ENCODE assay signal across 1 cellular context in the genomic region with DNA sequence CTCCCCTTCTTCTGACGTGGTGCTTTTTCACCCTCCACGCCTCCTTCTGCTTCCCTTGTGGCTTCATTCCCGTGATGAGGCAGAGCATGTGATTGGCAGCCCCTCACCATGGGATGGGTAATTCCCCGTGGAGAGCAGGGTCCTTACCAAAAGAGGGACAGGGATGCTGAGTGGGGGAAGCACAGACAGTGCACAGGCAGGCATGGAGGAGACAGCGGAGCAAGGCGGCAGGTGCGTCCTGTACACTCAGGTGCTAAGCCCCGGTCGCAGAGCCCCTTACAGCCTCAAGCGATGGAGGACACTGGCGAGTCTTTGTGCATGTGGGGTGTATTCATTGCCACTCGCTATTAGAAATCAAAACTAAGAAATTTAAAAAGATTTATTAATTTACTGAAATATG.
TF ChIP-seq lines count a peak whose summit lies in the region.

No MANE protein-coding gene starts in this region.

TF ChIP-seq in GM23338, 12 proteins besides CTCF, POLR2A, EP300 and RAD21:
- TF ChIP-seq NANOG (IDR thresholded peaks at IDR 0.05; ENCODE audit: borderline replicate concordance) (no peak), CREB1 (CRISPR knock-in tag; IDR thresholded peaks at IDR 0.05; ENCODE audit: low read depth) (no peak), POLR2AphosphoS5 (IDR thresholded peaks at IDR 0.05; ENCODE audit: low read depth) (no peak), ZNF114 (CRISPR knock-in tag; IDR thresholded peaks at IDR 0.05) (no peak), STAT1 (IDR thresholded peaks at IDR 0.05; ENCODE audit: unreplicated experiment) (no peak), EZH2 (IDR thresholded peaks at IDR 0.05; ENCODE audit: low read depth, unreplicated experiment) (no peak), JUNB (IDR thresholded peaks at IDR 0.05; ENCODE audit: unreplicated experiment) (no peak), ZNF331 (CRISPR knock-in tag; IDR thresholded peaks at IDR 0.05; ENCODE audit: low read depth) (no peak), EZH2phosphoT487 (IDR thresholded peaks at IDR 0.05; ENCODE audit: unreplicated experiment) (no peak)
- TF ChIP-seq, protein P1, sequence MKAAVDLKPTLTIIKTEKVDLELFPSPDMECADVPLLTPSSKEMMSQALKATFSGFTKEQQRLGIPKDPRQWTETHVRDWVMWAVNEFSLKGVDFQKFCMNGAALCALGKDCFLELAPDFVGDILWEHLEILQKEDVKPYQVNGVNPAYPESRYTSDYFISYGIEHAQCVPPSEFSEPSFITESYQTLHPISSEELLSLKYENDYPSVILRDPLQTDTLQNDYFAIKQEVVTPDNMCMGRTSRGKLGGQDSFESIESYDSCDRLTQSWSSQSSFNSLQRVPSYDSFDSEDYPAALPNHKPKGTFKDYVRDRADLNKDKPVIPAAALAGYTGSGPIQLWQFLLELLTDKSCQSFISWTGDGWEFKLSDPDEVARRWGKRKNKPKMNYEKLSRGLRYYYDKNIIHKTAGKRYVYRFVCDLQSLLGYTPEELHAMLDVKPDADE (IDR thresholded peaks at IDR 0.05), result no peak
- TF ChIP-seq, protein P2, sequence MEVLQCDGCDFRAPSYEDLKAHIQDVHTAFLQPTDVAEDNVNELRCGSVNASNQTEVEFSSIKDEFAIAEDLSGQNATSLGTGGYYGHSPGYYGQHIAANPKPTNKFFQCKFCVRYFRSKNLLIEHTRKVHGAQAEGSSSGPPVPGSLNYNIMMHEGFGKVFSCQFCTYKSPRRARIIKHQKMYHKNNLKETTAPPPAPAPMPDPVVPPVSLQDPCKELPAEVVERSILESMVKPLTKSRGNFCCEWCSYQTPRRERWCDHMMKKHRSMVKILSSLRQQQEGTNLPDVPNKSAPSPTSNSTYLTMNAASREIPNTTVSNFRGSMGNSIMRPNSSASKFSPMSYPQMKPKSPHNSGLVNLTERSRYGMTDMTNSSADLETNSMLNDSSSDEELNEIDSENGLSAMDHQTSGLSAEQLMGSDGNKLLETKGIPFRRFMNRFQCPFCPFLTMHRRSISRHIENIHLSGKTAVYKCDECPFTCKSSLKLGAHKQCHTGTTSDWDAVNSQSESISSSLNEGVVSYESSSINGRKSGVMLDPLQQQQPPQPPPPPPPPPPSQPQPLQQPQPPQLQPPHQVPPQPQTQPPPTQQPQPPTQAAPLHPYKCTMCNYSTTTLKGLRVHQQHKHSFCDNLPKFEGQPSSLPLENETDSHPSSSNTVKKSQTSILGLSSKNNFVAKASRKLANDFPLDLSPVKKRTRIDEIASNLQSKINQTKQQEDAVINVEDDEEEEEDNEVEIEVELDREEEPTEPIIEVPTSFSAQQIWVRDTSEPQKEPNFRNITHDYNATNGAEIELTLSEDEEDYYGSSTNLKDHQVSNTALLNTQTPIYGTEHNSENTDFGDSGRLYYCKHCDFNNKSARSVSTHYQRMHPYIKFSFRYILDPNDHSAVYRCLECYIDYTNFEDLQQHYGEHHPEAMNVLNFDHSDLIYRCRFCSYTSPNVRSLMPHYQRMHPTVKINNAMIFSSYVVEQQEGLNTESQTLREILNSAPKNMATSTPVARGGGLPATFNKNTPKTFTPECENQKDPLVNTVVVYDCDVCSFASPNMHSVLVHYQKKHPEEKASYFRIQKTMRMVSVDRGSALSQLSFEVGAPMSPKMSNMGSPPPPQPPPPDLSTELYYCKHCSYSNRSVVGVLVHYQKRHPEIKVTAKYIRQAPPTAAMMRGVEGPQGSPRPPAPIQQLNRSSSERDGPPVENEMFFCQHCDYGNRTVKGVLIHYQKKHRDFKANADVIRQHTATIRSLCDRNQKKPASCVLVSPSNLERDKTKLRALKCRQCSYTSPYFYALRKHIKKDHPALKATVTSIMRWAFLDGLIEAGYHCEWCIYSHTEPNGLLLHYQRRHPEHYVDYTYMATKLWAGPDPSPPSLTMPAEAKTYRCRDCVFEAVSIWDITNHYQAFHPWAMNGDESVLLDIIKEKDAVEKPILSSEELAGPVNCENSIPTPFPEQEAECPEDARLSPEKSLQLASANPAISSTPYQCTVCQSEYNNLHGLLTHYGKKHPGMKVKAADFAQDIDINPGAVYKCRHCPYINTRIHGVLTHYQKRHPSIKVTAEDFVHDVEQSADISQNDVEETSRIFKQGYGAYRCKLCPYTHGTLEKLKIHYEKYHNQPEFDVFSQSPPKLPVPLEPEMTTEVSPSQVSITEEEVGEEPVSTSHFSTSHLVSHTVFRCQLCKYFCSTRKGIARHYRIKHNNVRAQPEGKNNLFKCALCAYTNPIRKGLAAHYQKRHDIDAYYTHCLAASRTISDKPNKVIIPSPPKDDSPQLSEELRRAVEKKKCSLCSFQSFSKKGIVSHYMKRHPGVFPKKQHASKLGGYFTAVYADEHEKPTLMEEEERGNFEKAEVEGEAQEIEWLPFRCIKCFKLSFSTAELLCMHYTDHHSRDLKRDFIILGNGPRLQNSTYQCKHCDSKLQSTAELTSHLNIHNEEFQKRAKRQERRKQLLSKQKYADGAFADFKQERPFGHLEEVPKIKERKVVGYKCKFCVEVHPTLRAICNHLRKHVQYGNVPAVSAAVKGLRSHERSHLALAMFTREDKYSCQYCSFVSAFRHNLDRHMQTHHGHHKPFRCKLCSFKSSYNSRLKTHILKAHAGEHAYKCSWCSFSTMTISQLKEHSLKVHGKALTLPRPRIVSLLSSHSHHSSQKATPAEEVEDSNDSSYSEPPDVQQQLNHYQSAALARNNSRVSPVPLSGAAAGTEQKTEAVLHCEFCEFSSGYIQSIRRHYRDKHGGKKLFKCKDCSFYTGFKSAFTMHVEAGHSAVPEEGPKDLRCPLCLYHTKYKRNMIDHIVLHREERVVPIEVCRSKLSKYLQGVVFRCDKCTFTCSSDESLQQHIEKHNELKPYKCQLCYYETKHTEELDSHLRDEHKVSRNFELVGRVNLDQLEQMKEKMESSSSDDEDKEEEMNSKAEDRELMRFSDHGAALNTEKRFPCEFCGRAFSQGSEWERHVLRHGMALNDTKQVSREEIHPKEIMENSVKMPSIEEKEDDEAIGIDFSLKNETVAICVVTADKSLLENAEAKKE (CRISPR knock-in tag; IDR thresholded peaks at IDR 0.05), result no peak
- TF ChIP-seq, protein P3, sequence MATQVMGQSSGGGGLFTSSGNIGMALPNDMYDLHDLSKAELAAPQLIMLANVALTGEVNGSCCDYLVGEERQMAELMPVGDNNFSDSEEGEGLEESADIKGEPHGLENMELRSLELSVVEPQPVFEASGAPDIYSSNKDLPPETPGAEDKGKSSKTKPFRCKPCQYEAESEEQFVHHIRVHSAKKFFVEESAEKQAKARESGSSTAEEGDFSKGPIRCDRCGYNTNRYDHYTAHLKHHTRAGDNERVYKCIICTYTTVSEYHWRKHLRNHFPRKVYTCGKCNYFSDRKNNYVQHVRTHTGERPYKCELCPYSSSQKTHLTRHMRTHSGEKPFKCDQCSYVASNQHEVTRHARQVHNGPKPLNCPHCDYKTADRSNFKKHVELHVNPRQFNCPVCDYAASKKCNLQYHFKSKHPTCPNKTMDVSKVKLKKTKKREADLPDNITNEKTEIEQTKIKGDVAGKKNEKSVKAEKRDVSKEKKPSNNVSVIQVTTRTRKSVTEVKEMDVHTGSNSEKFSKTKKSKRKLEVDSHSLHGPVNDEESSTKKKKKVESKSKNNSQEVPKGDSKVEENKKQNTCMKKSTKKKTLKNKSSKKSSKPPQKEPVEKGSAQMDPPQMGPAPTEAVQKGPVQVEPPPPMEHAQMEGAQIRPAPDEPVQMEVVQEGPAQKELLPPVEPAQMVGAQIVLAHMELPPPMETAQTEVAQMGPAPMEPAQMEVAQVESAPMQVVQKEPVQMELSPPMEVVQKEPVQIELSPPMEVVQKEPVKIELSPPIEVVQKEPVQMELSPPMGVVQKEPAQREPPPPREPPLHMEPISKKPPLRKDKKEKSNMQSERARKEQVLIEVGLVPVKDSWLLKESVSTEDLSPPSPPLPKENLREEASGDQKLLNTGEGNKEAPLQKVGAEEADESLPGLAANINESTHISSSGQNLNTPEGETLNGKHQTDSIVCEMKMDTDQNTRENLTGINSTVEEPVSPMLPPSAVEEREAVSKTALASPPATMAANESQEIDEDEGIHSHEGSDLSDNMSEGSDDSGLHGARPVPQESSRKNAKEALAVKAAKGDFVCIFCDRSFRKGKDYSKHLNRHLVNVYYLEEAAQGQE (IDR thresholded peaks at IDR 0.05; ENCODE audit: unreplicated experiment), result no peak
TF ChIP-seq in GM23338: peak in this region for 0.
